13 cellular contexts compared by ENCODE assay signal in genomic region chr2:179677148-179677688, GRCh38.
DNase-seq lines count a peak whose midpoint lies in the region; ATAC-seq and TF ChIP-seq lines count a peak whose summit lies in the region.
"Had no signal": no experiment of that assay in that cellular context is flagged by ENCODE, and none has a peak within 500 bp of the region (broad histone marks: within the 10 kb centered on the region; RNA-seq: fewer than 3 reads in every experiment).

No MANE protein-coding gene starts in this region.

- H3K79me2 ChIP-seq in hepatocyte: no peaks in the 10 kb centered on the region

- peak; percentile 73 for ATAC-seq in GM21576 (IDR thresholded peaks at IDR 0.05; ENCODE audit: unreplicated experiment)
- ATAC-seq in GM21526 (IDR thresholded peaks at IDR 0.05; ENCODE audit: low FRiP score, unreplicated experiment): no peak

- H2AFZ ChIP-seq in hepatocyte: no peak overlapping the region

- H4K20me1 ChIP-seq in hepatocyte (ENCODE audit: insufficient read depth, poor library complexity, severe bottlenecking): no peaks in the 10 kb centered on the region

- no peaks in the 10 kb centered on the region for H3K27me3 ChIP-seq in hepatocyte

- no peaks in the 10 kb centered on the region for H3K9me3 ChIP-seq in hepatocyte (ENCODE audit: low read depth)

- WGBS in hepatocyte (ENCODE audit: low lambda C conversion rate, missing lambda C conversion rate): 40% methylated on average over 3 of the region's 3 CpGs

- no peaks in the 10 kb centered on the region for H3K9me2 ChIP-seq in hepatocyte (replicated peaks; ENCODE audit: insufficient read depth)

- no peak for TF ChIP-seq CTCF in hepatocyte (IDR thresholded peaks at IDR 0.05; ENCODE audit: poor library complexity)

- H3K4me2 ChIP-seq in hepatocyte: no peak overlapping the region

- H3K36me3 ChIP-seq in hepatocyte (replicated peaks; ENCODE audit: insufficient read depth, low read depth): no peaks in the 10 kb centered on the region

- intact Hi-C loops in posterior cingulate gyrus (cut with DNase I): no loop called here

- DNase-seq in A172 (ENCODE audit: low spot score) (peak; percentile 14), RPMI8226 (peak; percentile 81), hepatocyte (ENCODE audit: low spot score) (peak; percentile 26), posterior cingulate gyrus (no peak), DMS79 treated with DMSO at 0.1 percent for 48 hours (lab: John Stamatoyannopoulos, UW) (no peak), NCI-H2107 treated with DMSO at 0.1 percent for 48 hours (lab: John Stamatoyannopoulos, UW; ENCODE audit: unreplicated experiment) (no peak)
- DNase-seq: activated effector memory CD4-positive, alpha-beta T cell treated with anti-CD3 and anti-CD28 coated beads, Interleukin-2, amount 50 U/mL, for 16 hours; GDM1; mammary epithelial cell; retina; SHP77 treated with DMSO at 0.1 percent for 48 hours had no signal

- H3K4me3 ChIP-seq in hepatocyte: no peak overlapping the region

- H3K27ac ChIP-seq in hepatocyte: no peak overlapping the region

- H3K4me1 ChIP-seq in hepatocyte (ENCODE audit: insufficient read depth): no peaks in the 10 kb centered on the region

Comparison
In these comparisons a context has a peak if more than half of its experiments do, and no peak if none do; other contexts are left out.
1. DNase-seq: peak in A172 (single experiment), RPMI8226 (single experiment) and hepatocyte (single experiment); none in posterior cingulate gyrus (0 of 10), DMS79 treated with DMSO at 0.1 percent for 48 hours (single experiment) and NCI-H2107 treated with DMSO at 0.1 percent for 48 hours (single experiment).